Comparison of ENCODE assay signal across 12 cellular contexts in genomic region chr14:89721330-89721729, GRCh38.
DNase-seq lines count a peak whose midpoint lies in the region; ATAC-seq and TF ChIP-seq lines count a peak whose summit lies in the region.
"Had no signal": no experiment of that assay in that cellular context is flagged by ENCODE, and none has a peak within 500 bp of the region (broad histone marks: within the 10 kb centered on the region; RNA-seq: fewer than 3 reads in every experiment).

No MANE protein-coding gene starts in this region.

- no peaks in the 10 kb centered on the region for H3K27me3 ChIP-seq in CD8-positive, alpha-beta T cell (ENCODE audit: insufficient read depth, low read length)
- H3K27me3 ChIP-seq in neural progenitor cell (no peaks in the 10 kb centered on the region), prostate gland (replicated peaks; ENCODE audit: insufficient read depth) (no peaks in the 10 kb centered on the region)

- no peak for ATAC-seq in CD8-positive, alpha-beta T cell
- ATAC-seq in GM18519 (IDR thresholded peaks at IDR 0.05; ENCODE audit: low FRiP score, unreplicated experiment) (no peak), HG03457 (IDR thresholded peaks at IDR 0.05; ENCODE audit: unreplicated experiment) (no peak)
- ATAC-seq: Panc1 had no signal

- peak overlapping the region; percentile 64 for H3K4me3 Mint-ChIP-seq in CD8-positive, alpha-beta T cell
- H3K4me3 Mint-ChIP-seq in brain (no peak overlapping the region), neural progenitor cell (no peak overlapping the region)

- intact Hi-C loops in CD8-positive, alpha-beta T cell (cut with DNase I, micrococcal nuclease), result loop anchor here (1.0 to 5.0 kb wide), 7 partner anchors 19 to 356 kb away; partner anchors contain the start of genes EFCAB11 (in 1 of the 2), FOXN3 (in 1 of the 2) and TDP1 (in 1 of the 2)
- intact Hi-C loops in prostate gland (cut with DNase I), result no loop called here

- peaks cover 91% of the 10 kb centered on the region for H3K4me1 ChIP-seq in CD8-positive, alpha-beta T cell (ENCODE audit: insufficient read depth, low read length)
- peaks cover 8% of the 10 kb centered on the region for H3K4me1 ChIP-seq in neural progenitor cell
- no peaks in the 10 kb centered on the region for H3K4me1 ChIP-seq in prostate gland (replicated peaks)

- 93% methylated on average over 4 of the region's 4 CpGs for WGBS in prostate gland

- no peak overlapping the region for H3K9ac ChIP-seq in neural progenitor cell
- H3K9ac ChIP-seq: KMS-11 had no signal

- CTCF ChIA-PET in CD8-positive, alpha-beta T cell (lab: Charles Lee), result interaction anchor here (0.6 to 3.6 kb wide), 19 partner anchors 10 to 544 kb away, joined by 3 to 31 read pairs (median 4); no protein-coding TSS in a partner anchor

- H3K36me3 ChIP-seq in CD8-positive, alpha-beta T cell (ENCODE audit: insufficient read depth, low read length), result no peaks in the 10 kb centered on the region
- H3K36me3 ChIP-seq in KOPT-K1 (ENCODE audit: insufficient read depth, low read length) (no peaks in the 10 kb centered on the region), neural progenitor cell (no peaks in the 10 kb centered on the region), prostate gland (no peaks in the 10 kb centered on the region)

- H3K4me2 ChIP-seq in neural progenitor cell, result peak overlapping the region; percentile 19
- H3K4me2 ChIP-seq: KMS-11 had no signal

- no peaks in the 10 kb centered on the region for H3K36me3 Mint-ChIP-seq in CD8-positive, alpha-beta T cell
- H3K36me3 Mint-ChIP-seq in brain (no peaks in the 10 kb centered on the region), neural progenitor cell (no peaks in the 10 kb centered on the region)

- no peak for TF ChIP-seq CTCF in CD8-positive, alpha-beta T cell (IDR thresholded peaks at IDR 0.05)
- TF ChIP-seq CTCF in brain (conservative IDR thresholded peaks at IDR 0.05) (no peak), neural progenitor cell (IDR thresholded peaks at IDR 0.05) (no peak), prostate gland (IDR thresholded peaks at IDR 0.05) (no peak), foreskin fibroblast (IDR thresholded peaks at IDR 0.05; ENCODE audit: low read depth, low read length) (no peak)

- H3F3A ChIP-seq in neural progenitor cell (ENCODE audit: low read depth), result peaks cover 7% of the 10 kb centered on the region

- no peaks in the 10 kb centered on the region for H4K20me1 ChIP-seq in neural progenitor cell (ENCODE audit: low read depth)

- H3K27me3 Mint-ChIP-seq in CD8-positive, alpha-beta T cell (ENCODE audit: low read depth), result no peaks in the 10 kb centered on the region
- H3K27me3 Mint-ChIP-seq in brain (peaks cover 5% of the 10 kb centered on the region), neural progenitor cell (ENCODE audit: insufficient read depth, low read depth) (peaks cover 7% of the 10 kb centered on the region)

- DNase-seq in CD8-positive, alpha-beta T cell, result no peak
- DNase-seq in neural progenitor cell (ENCODE audit: low spot score), result no peak
- DNase-seq in prostate gland (ENCODE audit: low spot score), result no peak
- DNase-seq in foreskin fibroblast, result no peak
- DNase-seq: COR-L47, NCI-H2171 had no signal

- peak overlapping the region; percentile 29 for H3K4me3 ChIP-seq in CD8-positive, alpha-beta T cell (ENCODE audit: low read depth, low read length)
- H3K4me3 ChIP-seq in neural progenitor cell (no peak overlapping the region), prostate gland (no peak overlapping the region), foreskin fibroblast (ENCODE audit: low read depth in 1 of 2, low read length in 2 of 2) (no peak overlapping the region)

- H3K27ac Mint-ChIP-seq in CD8-positive, alpha-beta T cell, result peak overlapping the region; percentile 97
- H3K27ac Mint-ChIP-seq in brain, result peak overlapping the region in 4 of 5 experiments; percentile 2 to 50 (median 38)
- peak overlapping the region; percentile 21 for H3K27ac Mint-ChIP-seq in neural progenitor cell

- peak overlapping the region; percentile 70 for H3K27ac ChIP-seq in CD8-positive, alpha-beta T cell (ENCODE audit: low read depth, low read length)
- peak overlapping the region; percentile 80 for H3K27ac ChIP-seq in KOPT-K1 (ENCODE audit: low read depth, low read length, poor library complexity, severe bottlenecking)
- no peak overlapping the region for H3K27ac ChIP-seq in neural progenitor cell
- H3K27ac ChIP-seq in prostate gland, result no peak overlapping the region
- H3K27ac ChIP-seq: KMS-11 had no signal

- peak overlapping the region; percentile 48 for H2AFZ ChIP-seq in neural progenitor cell (replicated peaks)

- no peak for TF ChIP-seq POLR2A in prostate gland (IDR thresholded peaks at IDR 0.05)

- H3K9me3 Mint-ChIP-seq in CD8-positive, alpha-beta T cell, result peaks cover 8% of the 10 kb centered on the region
- peaks cover 0 to 6% (median 2%) of the 10 kb centered on the region in 5 experiments for H3K9me3 Mint-ChIP-seq in brain
- H3K9me3 Mint-ChIP-seq in neural progenitor cell, result no peaks in the 10 kb centered on the region

- POLR2A ChIA-PET in CD8-positive, alpha-beta T cell (lab: Charles Lee), result interaction anchor here (0.6 to 2.6 kb wide), 18 partner anchors 14 to 1260 kb away, joined by 3 to 23 read pairs (median 6); no protein-coding TSS in a partner anchor

- H3K9me3 ChIP-seq in CD8-positive, alpha-beta T cell (ENCODE audit: low read length), result no peaks in the 10 kb centered on the region
- H3K9me3 ChIP-seq in KOPT-K1 (ENCODE audit: insufficient read depth, low read length, poor library complexity, severe bottlenecking), result no peaks in the 10 kb centered on the region
- no peaks in the 10 kb centered on the region for H3K9me3 ChIP-seq in neural progenitor cell (ENCODE audit: low read depth)
- H3K9me3 ChIP-seq in prostate gland, result no peaks in the 10 kb centered on the region

- no peaks in the 10 kb centered on the region for H3K79me2 ChIP-seq in neural progenitor cell (ENCODE audit: low read depth)

- H3K4me1 Mint-ChIP-seq in CD8-positive, alpha-beta T cell (ENCODE audit: low read depth), result peaks cover 89% of the 10 kb centered on the region
- peaks cover 19% of the 10 kb centered on the region for H3K4me1 Mint-ChIP-seq in brain
- peaks cover 17% of the 10 kb centered on the region for H3K4me1 Mint-ChIP-seq in neural progenitor cell

Comparison
In these comparisons a context has a peak if more than half of its experiments do, and no peak if none do; other contexts are left out.
1. H3K27ac ChIP-seq: peak in CD8-positive, alpha-beta T cell (single experiment) and KOPT-K1 (single experiment); none in neural progenitor cell (single experiment) and prostate gland (0 of 2).
2. H3K27ac Mint-ChIP-seq: peak in every context shown above with its lines; median percentile 97 in CD8-positive, alpha-beta T cell; 38 in brain; 21 in neural progenitor cell.